Comparison of ENCODE assay signal across 10 cellular contexts in the genomic region with DNA sequence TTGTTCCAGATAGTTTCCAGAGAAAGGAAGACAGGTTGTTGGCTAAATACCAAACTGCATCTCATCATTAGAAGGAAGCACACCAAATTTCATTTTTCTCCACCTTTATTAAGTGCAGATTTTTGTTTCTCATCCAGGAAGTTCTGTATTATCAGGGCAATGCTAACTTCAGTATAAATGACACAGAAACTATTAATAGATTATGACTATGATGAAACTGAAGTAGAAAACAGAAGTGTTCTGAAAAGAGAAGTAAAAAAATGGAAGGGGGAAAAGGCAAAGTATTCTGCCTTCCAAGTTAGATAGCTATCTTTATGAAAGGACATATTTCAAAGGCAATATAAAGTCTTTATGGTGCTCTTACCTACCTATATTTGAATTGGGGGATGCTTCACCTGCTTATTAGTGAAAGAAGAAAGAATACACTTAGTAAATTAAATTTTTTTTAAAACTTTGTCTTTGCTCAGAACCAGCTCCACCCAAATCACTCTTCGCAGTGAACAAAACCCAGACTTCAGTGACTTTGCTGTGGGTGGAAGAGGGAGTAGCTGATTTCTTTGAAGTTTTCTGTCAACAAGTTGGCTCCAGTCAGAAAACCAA.
DNase-seq lines count a peak whose midpoint lies in the region; ATAC-seq and TF ChIP-seq lines count a peak whose summit lies in the region.
"Had no signal": no experiment of that assay in that cellular context is flagged by ENCODE, and none has a peak within 500 bp of the region (broad histone marks: within the 10 kb centered on the region; RNA-seq: fewer than 3 reads in every experiment).

No MANE protein-coding gene starts in this region.

- H2BK120ac ChIP-seq in H9 (ENCODE audit: low read depth, low read length, poor library complexity, severe bottlenecking) = no peak overlapping the region

- H2BK5ac ChIP-seq in H9 (ENCODE audit: insufficient read length, low read length) = no peak overlapping the region

- no peaks in the 10 kb centered on the region for H3K9me3 ChIP-seq in H9 (ENCODE audit: control insufficient read depth, low read depth, low read length)
- H3K9me3 ChIP-seq: heart right ventricle had no signal

- H3K27ac Mint-ChIP-seq in activated T-cell treated with anti-CD3 and anti-CD28 coated beads, Interleukin-2, amount 50 U/mL, for 24 hours = peak overlapping the region; percentile 66
- no peak overlapping the region for H3K27ac Mint-ChIP-seq in H9

- H3K27me3 ChIP-seq in rectal smooth muscle tissue (ENCODE audit: control insufficient read depth, insufficient read depth, low read length) = no peaks in the 10 kb centered on the region
- no peaks in the 10 kb centered on the region for H3K27me3 ChIP-seq in H9 (ENCODE audit: insufficient read depth, low read length)
- H3K27me3 ChIP-seq: heart right ventricle had no signal

- no peak overlapping the region for H3T11ph ChIP-seq in H9 (ENCODE audit: low read length)

- H3K4me1 Mint-ChIP-seq in activated T-cell treated with anti-CD3 and anti-CD28 coated beads, Interleukin-2, amount 50 U/mL, for 24 hours (ENCODE audit: low read depth) = peaks cover 59% of the 10 kb centered on the region
- no peaks in the 10 kb centered on the region for H3K4me1 Mint-ChIP-seq in H9

- H3K9ac ChIP-seq in rectal smooth muscle tissue (ENCODE audit: low read length) (no peak overlapping the region), H9 (ENCODE audit: extremely low read depth, insufficient read length, low read length) (no peak overlapping the region)

- DNase-seq in activated T-cell treated with anti-CD3 and anti-CD28 coated beads, Interleukin-2, amount 50 U/mL, for 24 hours = no peak
- no peak for DNase-seq in activated T-cell treated with anti-CD3 and anti-CD28 coated beads, Interleukin-2, amount 50 U/mL, for 48 hours
- DNase-seq in T-helper 1 cell (peak in 3 of 5 donors; percentile 10 to 49 (median 36)), H9 (no peak), left lobe of liver (ENCODE audit: low spot score) (no peak), middle frontal gyrus (ENCODE audit: extremely low spot score, low spot score) (no peak)
- DNase-seq: heart right ventricle had no signal

- H3K4ac ChIP-seq in H9 (ENCODE audit: low read depth, low read length) = no peak overlapping the region

- H3K4me2 ChIP-seq in H9 (ENCODE audit: insufficient read depth, insufficient read length, low read length) = no peak overlapping the region

- H3K4me3 Mint-ChIP-seq in activated T-cell treated with anti-CD3 and anti-CD28 coated beads, Interleukin-2, amount 50 U/mL, for 24 hours = peak overlapping the region; percentile 23
- H3K4me3 Mint-ChIP-seq in H9 = no peak overlapping the region

- H3K23me2 ChIP-seq in H9 (ENCODE audit: insufficient read length, low read depth, low read length, poor library complexity, severe bottlenecking) = no peaks in the 10 kb centered on the region

- H3K36me3 ChIP-seq in rectal smooth muscle tissue (ENCODE audit: control insufficient read depth, insufficient read depth, low read length) = no peaks in the 10 kb centered on the region
- H3K36me3 ChIP-seq: heart right ventricle had no signal

- no peak overlapping the region for H3K56ac ChIP-seq in H9 (ENCODE audit: insufficient read length, low read depth, low read length)

- H4K91ac ChIP-seq in H9 (ENCODE audit: insufficient read length, low read depth, low read length) = no peak overlapping the region

- H3K79me2 ChIP-seq in H9 (ENCODE audit: insufficient read depth, low read length) = no peaks in the 10 kb centered on the region

- no CpG with 5 or more reads among the region's 1 CpG for WGBS in H9 (ENCODE audit: extremely low coverage, insufficient read length, low lambda C conversion rate)

- H4K20me1 ChIP-seq in H9 (ENCODE audit: control insufficient read depth, insufficient read depth, insufficient read length) = no peaks in the 10 kb centered on the region

- no peaks in the 10 kb centered on the region for H3K79me1 ChIP-seq in H9 (ENCODE audit: insufficient read depth, low read depth, low read length, poor library complexity, severe bottlenecking)

- no peak overlapping the region for H4K8ac ChIP-seq in H9 (replicated peaks; ENCODE audit: insufficient read length, low read depth, low read length)

- no peak overlapping the region for H2BK20ac ChIP-seq in H9 (ENCODE audit: low read depth, low read length, poor library complexity, severe bottlenecking)

- no peak overlapping the region for H2AK5ac ChIP-seq in H9 (ENCODE audit: insufficient read length, low read length)

- H3K14ac ChIP-seq in H9 (ENCODE audit: insufficient read depth, low read length) = no peak overlapping the region

- no peak overlapping the region for H2BK15ac ChIP-seq in H9 (ENCODE audit: low read depth, low read length)

- H2AFZ ChIP-seq in H9 (ENCODE audit: low read length) = no peak overlapping the region

- no peak for TF ChIP-seq CTCF in H9 (conservative IDR thresholded peaks at IDR 0.05)

- H3K23ac ChIP-seq in H9 (ENCODE audit: insufficient read length, low read depth, low read length) = no peak overlapping the region

- no peak overlapping the region for H3K18ac ChIP-seq in H9 (ENCODE audit: insufficient read length, low read depth, low read length)

- H3K4me3 ChIP-seq in rectal smooth muscle tissue (ENCODE audit: low read length) = no peak overlapping the region
- H3K4me3 ChIP-seq: SK-N-MC had no signal

- H3K27ac ChIP-seq in rectal smooth muscle tissue (ENCODE audit: low read depth, low read length) (peak overlapping the region; percentile 7), H9 (ENCODE audit: insufficient read length, low read depth, low read length) (no peak overlapping the region)
- H3K27ac ChIP-seq: SK-N-MC had no signal

- no peak overlapping the region for H2BK12ac ChIP-seq in H9 (ENCODE audit: insufficient read length, low read depth, low read length)

- no peaks in the 10 kb centered on the region for H3K27me3 Mint-ChIP-seq in activated T-cell treated with anti-CD3 and anti-CD28 coated beads, Interleukin-2, amount 50 U/mL, for 24 hours
- H3K27me3 Mint-ChIP-seq in H9 (ENCODE audit: low read depth) = peaks cover 2% of the 10 kb centered on the region; the same call in 1 of the 2 replicates

- ATAC-seq in HG03064 (IDR thresholded peaks at IDR 0.05; ENCODE audit: low read depth, unreplicated experiment) = peak; percentile 72
- ATAC-seq in left lobe of liver = no peak

- H3K4me1 ChIP-seq in rectal smooth muscle tissue (ENCODE audit: control insufficient read depth, insufficient read depth, low read length) = no peaks in the 10 kb centered on the region
- H3K4me1 ChIP-seq in H9 (ENCODE audit: insufficient read depth, low read length) = no peaks in the 10 kb centered on the region

- H3K36me3 Mint-ChIP-seq in activated T-cell treated with anti-CD3 and anti-CD28 coated beads, Interleukin-2, amount 50 U/mL, for 24 hours (ENCODE audit: low read depth) = no peaks in the 10 kb centered on the region
- no peaks in the 10 kb centered on the region for H3K36me3 Mint-ChIP-seq in H9 (ENCODE audit: insufficient read depth in 1 of 3, low read depth in 3 of 3)

- H3K9me3 Mint-ChIP-seq in activated T-cell treated with anti-CD3 and anti-CD28 coated beads, Interleukin-2, amount 50 U/mL, for 24 hours = peaks cover 5% of the 10 kb centered on the region
- no peaks in the 10 kb centered on the region for H3K9me3 Mint-ChIP-seq in H9

- no peak overlapping the region for H4K5ac ChIP-seq in H9 (ENCODE audit: insufficient read length, low read depth, low read length)

Comparison
In these comparisons a context has a peak if more than half of its experiments do, and no peak if none do; other contexts are left out.
1. DNase-seq: peak in T-helper 1 cell (3 of 5); none in activated T-cell treated with anti-CD3 and anti-CD28 coated beads, Interleukin-2, amount 50 U/mL, for 24 hours (single experiment), activated T-cell treated with anti-CD3 and anti-CD28 coated beads, Interleukin-2, amount 50 U/mL, for 48 hours (0 of 2), H9 (single experiment), left lobe of liver (single experiment) and middle frontal gyrus (single experiment).